Comparison of ENCODE assay signal across 18 cellular contexts in the genomic region with DNA sequence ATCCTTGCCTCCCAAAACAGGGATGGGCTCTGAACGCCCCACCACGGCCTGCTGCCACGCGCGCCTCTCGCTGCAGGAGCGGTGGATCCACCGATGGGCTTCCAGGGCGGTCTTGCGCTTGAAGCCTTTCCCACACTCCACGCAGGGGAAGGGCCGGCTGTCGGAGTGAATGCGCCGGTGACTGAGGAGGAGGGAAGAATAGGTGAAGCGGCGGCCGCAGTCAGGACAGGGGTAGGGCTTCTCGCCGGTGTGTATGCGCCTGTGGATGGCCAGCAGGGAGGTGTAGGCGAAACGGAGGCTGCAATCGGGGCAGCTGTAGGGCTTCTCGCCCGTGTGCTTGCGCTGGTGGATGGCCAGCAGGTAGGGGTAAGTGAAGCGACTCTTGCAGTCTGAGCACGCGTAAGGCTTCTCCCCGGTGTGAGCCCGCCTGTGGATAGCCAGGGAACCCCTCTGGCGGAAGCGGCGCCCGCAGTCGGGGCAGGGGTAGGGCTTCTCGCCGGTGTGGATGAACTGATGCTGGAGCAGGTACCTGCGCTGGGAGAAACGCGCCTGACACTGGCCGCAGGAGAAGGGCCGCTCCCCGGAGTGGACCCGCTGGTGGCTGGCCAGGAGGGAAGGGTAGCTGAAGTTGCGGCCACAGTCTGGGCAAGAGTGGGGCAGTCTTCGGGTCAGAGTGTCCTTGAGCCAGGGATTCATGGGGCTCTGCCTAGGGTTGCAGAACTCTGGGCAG. TPM values are rescaled to one million over a fixed set of nuclear protein-coding genes. Genes with fewer than 3 reads are reported as not detected.
DNase-seq lines count a peak whose midpoint lies in the region; ATAC-seq and TF ChIP-seq lines count a peak whose summit lies in the region.
"Had no signal": no experiment of that assay in that cellular context is flagged by ENCODE, and none has a peak within 500 bp of the region (broad histone marks: within the 10 kb centered on the region; RNA-seq: fewer than 3 reads in every experiment).

No MANE protein-coding gene starts in this region.

- no peaks in the 10 kb centered on the region for H3K9me3 Mint-ChIP-seq in dendritic cell treated with granulocyte-macrophage colony-stimulating factor and Interleukin-4, amounts not matched to agents 40 ng/mL and 50 ng/mL, for 4 days
- no peaks in the 10 kb centered on the region for H3K9me3 Mint-ChIP-seq in neural progenitor cell
- H3K9me3 Mint-ChIP-seq: HFFc6 had no signal

- H3K36me3 ChIP-seq in BLaER1 treated with 17β-estradiol and CSF1 and Interleukin-3, amounts not matched to agents 10 nM and 100 nM = peaks cover 40 to 76% (median 69%) of the 10 kb centered on the region in 11 experiments
- peaks cover 61% of the 10 kb centered on the region for H3K36me3 ChIP-seq in DND-41 (ENCODE audit: insufficient read depth, low read length)
- no peaks in the 10 kb centered on the region for H3K36me3 ChIP-seq in neural progenitor cell
- peaks cover 0 to 14% (median 3%) of the 10 kb centered on the region in 4 donors for H3K36me3 ChIP-seq in transverse colon

- H3F3A ChIP-seq in neural progenitor cell (ENCODE audit: low read depth) = peaks cover 5% of the 10 kb centered on the region

- no peaks in the 10 kb centered on the region for H3K27me3 Mint-ChIP-seq in dendritic cell treated with granulocyte-macrophage colony-stimulating factor and Interleukin-4, amounts not matched to agents 40 ng/mL and 50 ng/mL, for 4 days
- H3K27me3 Mint-ChIP-seq in neural progenitor cell (ENCODE audit: insufficient read depth, low read depth) = peaks cover 5% of the 10 kb centered on the region

- H2AFZ ChIP-seq in DND-41 (ENCODE audit: low read depth, low read length) = no peak overlapping the region
- no peak overlapping the region for H2AFZ ChIP-seq in neural progenitor cell (replicated peaks)

- TF ChIP-seq CTCF in DND-41 (IDR thresholded peaks at IDR 0.05; ENCODE audit: borderline replicate concordance, extremely low read depth, low read length, poor library complexity, severe bottlenecking) = no peak
- no peak for TF ChIP-seq CTCF in neural progenitor cell (IDR thresholded peaks at IDR 0.05)
- no peak for TF ChIP-seq CTCF in transverse colon (IDR thresholded peaks at IDR 0.05)

- H3K4me2 ChIP-seq in BLaER1 treated with 17β-estradiol and CSF1 and Interleukin-3, amounts not matched to agents 10 nM and 100 nM = peak overlapping the region; percentile 16 to 95 (median 52)
- peak overlapping the region; percentile 40; the same call in 1 of the 2 replicates for H3K4me2 ChIP-seq in DND-41 (ENCODE audit: insufficient read depth, low read length)
- no peak overlapping the region for H3K4me2 ChIP-seq in neural progenitor cell
- H3K4me2 ChIP-seq: KMS-11 had no signal

- peaks cover 58% of the 10 kb centered on the region for H3K36me3 Mint-ChIP-seq in dendritic cell treated with granulocyte-macrophage colony-stimulating factor and Interleukin-4, amounts not matched to agents 40 ng/mL and 50 ng/mL, for 4 days (ENCODE audit: low read depth)
- peaks cover 13% of the 10 kb centered on the region for H3K36me3 Mint-ChIP-seq in neural progenitor cell

- peaks cover 0 to 23% (median 11%) of the 10 kb centered on the region in 11 experiments; a peak in 8 of 22 replicates for H4K20me1 ChIP-seq in BLaER1 treated with 17β-estradiol and CSF1 and Interleukin-3, amounts not matched to agents 10 nM and 100 nM
- H4K20me1 ChIP-seq in DND-41 (ENCODE audit: insufficient read depth, low read length) (peaks cover 4% of the 10 kb centered on the region; the same call in 1 of the 2 replicates), neural progenitor cell (ENCODE audit: low read depth) (no peaks in the 10 kb centered on the region)

- H3K4me1 ChIP-seq in BLaER1 treated with 17β-estradiol and CSF1 and Interleukin-3, amounts not matched to agents 10 nM and 100 nM = peaks cover 46 to 74% (median 53%) of the 10 kb centered on the region in 10 experiments
- H3K4me1 ChIP-seq in DND-41 (ENCODE audit: insufficient read depth, low read length) = peaks cover 58% of the 10 kb centered on the region
- no peaks in the 10 kb centered on the region for H3K4me1 ChIP-seq in neural progenitor cell
- peaks cover 7 to 36% (median 23%) of the 10 kb centered on the region in 4 donors for H3K4me1 ChIP-seq in transverse colon

- TF ChIP-seq EP300 in transverse colon (IDR thresholded peaks at IDR 0.05; ENCODE audit: low read depth) = no peak

- peak overlapping the region in 2 of 10 experiments; percentile 2 to 23; a peak in 1 of 20 replicates for H3K4me3 ChIP-seq in BLaER1 treated with 17β-estradiol and CSF1 and Interleukin-3, amounts not matched to agents 10 nM and 100 nM
- no peak overlapping the region for H3K4me3 ChIP-seq in DND-41 (ENCODE audit: low read depth in 1 of 2, low read length in 2 of 2)
- no peak overlapping the region for H3K4me3 ChIP-seq in neural progenitor cell
- H3K4me3 ChIP-seq in transverse colon = no peak overlapping the region
- H3K4me3 ChIP-seq: SJSA1 had no signal

- H3K27ac ChIP-seq in BLaER1 treated with 17β-estradiol and CSF1 and Interleukin-3, amounts not matched to agents 10 nM and 100 nM = peak overlapping the region in 1 of 11 experiments; percentile 22; a peak in 2 of 22 replicates
- H3K27ac ChIP-seq in DND-41 (ENCODE audit: low read length) = no peak overlapping the region
- H3K27ac ChIP-seq in neural progenitor cell = no peak overlapping the region
- no peak overlapping the region for H3K27ac ChIP-seq in transverse colon
- H3K27ac ChIP-seq: C4-2B, KMS-11, SJSA1 had no signal

- H3K27me3 ChIP-seq in BLaER1 treated with 17β-estradiol and CSF1 and Interleukin-3, amounts not matched to agents 10 nM and 100 nM = no peaks in the 10 kb centered on the region
- H3K27me3 ChIP-seq in DND-41 (ENCODE audit: insufficient read depth, low read length, poor library complexity) (no peaks in the 10 kb centered on the region), neural progenitor cell (no peaks in the 10 kb centered on the region), transverse colon (no peaks in the 10 kb centered on the region)
- H3K27me3 ChIP-seq: SJSA1 had no signal

- in situ Hi-C loops in transverse colon (cut with MboI; ENCODE audit: low pct_ligation_motif_present in 1 of 4, low pct_unique_long_range_greater_than_20kb in 1 of 4, low sequenced_read_pairs in 3 of 4) = no loop called here

- peak overlapping the region in 7 of 11 experiments; percentile 10 to 51 (median 29); a peak in 7 of 22 replicates for H3K9ac ChIP-seq in BLaER1 treated with 17β-estradiol and CSF1 and Interleukin-3, amounts not matched to agents 10 nM and 100 nM
- H3K9ac ChIP-seq in DND-41 (ENCODE audit: low read depth, low read length) (no peak overlapping the region), neural progenitor cell (no peak overlapping the region)
- H3K9ac ChIP-seq: KMS-11 had no signal

- no peak for ATAC-seq in DND-41 (ENCODE audit: insufficient read depth, low read depth)
- ATAC-seq in GM19455 (IDR thresholded peaks at IDR 0.05; ENCODE audit: unreplicated experiment) = no peak
- ATAC-seq: PC-3 had no signal

- no peak overlapping the region for H3K4me3 Mint-ChIP-seq in dendritic cell treated with granulocyte-macrophage colony-stimulating factor and Interleukin-4, amounts not matched to agents 40 ng/mL and 50 ng/mL, for 4 days
- no peak overlapping the region for H3K4me3 Mint-ChIP-seq in neural progenitor cell
- H3K4me3 Mint-ChIP-seq: HFFc6 had no signal

- DNase-seq in DND-41 (no peak), neural progenitor cell (ENCODE audit: low spot score) (no peak), transverse colon (no peak), NCI-H1417 treated with DMSO at 0.1 percent for 48 hours (lab: John Stamatoyannopoulos, UW) (no peak)
- DNase-seq: DMS 273 treated with DMSO at 0.1 percent for 48 hours, GDM1, HFFc6, NCI-H1436 treated with DMSO at 0.1 percent for 48 hours, NCI-H2029, NCI-H345, NCI-H524 treated with DMSO at 0.1 percent for 48 hours, PC-3 had no signal

- TF ChIP-seq POLR2A in transverse colon (IDR thresholded peaks at IDR 0.05) = no peak

- intact Hi-C loops in dendritic cell treated with granulocyte-macrophage colony-stimulating factor and Interleukin-4, amounts not matched to agents 40 ng/mL and 50 ng/mL, for 4 days (cut with micrococcal nuclease) = no loop called here
- intact Hi-C loops in transverse colon (cut with DNase I; ENCODE audit: low total_unique reads) = no loop called here

- 95 to 98% methylated on average over 11 to 48 of the region's 48 CpGs for WGBS in transverse colon (ENCODE audit: low coverage in 1 of 2), 2 donors

- H3K79me2 ChIP-seq in DND-41 (ENCODE audit: insufficient read depth, low read length) (peaks cover 86% of the 10 kb centered on the region), neural progenitor cell (ENCODE audit: low read depth) (peaks cover 35% of the 10 kb centered on the region)

- peak overlapping the region; percentile 20 for H3K27ac Mint-ChIP-seq in dendritic cell treated with granulocyte-macrophage colony-stimulating factor and Interleukin-4, amounts not matched to agents 40 ng/mL and 50 ng/mL, for 4 days
- H3K27ac Mint-ChIP-seq in neural progenitor cell = peak overlapping the region; percentile 57
- H3K27ac Mint-ChIP-seq: HFFc6 had no signal

- no peaks in the 10 kb centered on the region for H3K9me3 ChIP-seq in BLaER1 treated with 17β-estradiol and CSF1 and Interleukin-3, amounts not matched to agents 10 nM and 100 nM (replicated peaks in 1 of 11)
- H3K9me3 ChIP-seq in DND-41 (ENCODE audit: insufficient read depth, low read length, severe bottlenecking) = no peaks in the 10 kb centered on the region
- H3K9me3 ChIP-seq in neural progenitor cell (ENCODE audit: low read depth) = no peaks in the 10 kb centered on the region
- no peaks in the 10 kb centered on the region for H3K9me3 ChIP-seq in transverse colon
- H3K9me3 ChIP-seq: SJSA1 had no signal

- peaks cover 32% of the 10 kb centered on the region for H3K4me1 Mint-ChIP-seq in dendritic cell treated with granulocyte-macrophage colony-stimulating factor and Interleukin-4, amounts not matched to agents 40 ng/mL and 50 ng/mL, for 4 days (ENCODE audit: low read depth)
- peaks cover 11% of the 10 kb centered on the region for H3K4me1 Mint-ChIP-seq in neural progenitor cell

RNA-seq across cellular contexts. Expression of a gene that starts 2.7 kb away (rescaled TPM):
- 17.8 and 19.5 TPM in 2 replicates for total RNA-seq in neural progenitor cell (ENCODE audit: low replicate concordance)
- total RNA-seq in transverse colon = 100 to 1,000 TPM in 1 of 4 donors, 10 to 100 TPM in 3; 17.2 to 131 (median 20.5) TPM

RNA-seq across cellular contexts. Expression of a gene that starts 11.3 kb away (rescaled TPM):
- total RNA-seq in neural progenitor cell (ENCODE audit: low replicate concordance) (3.6 and 6.2 TPM in 2 replicates), transverse colon (10 to 100 TPM; 22.9 to 64.3 (median 43.5) TPM)

RNA-seq across cellular contexts. Expression of a gene that starts 24.6 kb away (rescaled TPM):
- 3.6 and 12.6 TPM in 2 replicates for total RNA-seq in neural progenitor cell (ENCODE audit: low replicate concordance)
- total RNA-seq in transverse colon = 10 to 100 TPM; 17.9 to 48.0 (median 23.2) TPM

RNA-seq across cellular contexts. Expression of a gene that starts 27.4 kb away (rescaled TPM):
- 9.2 and 15.3 TPM in 2 replicates for total RNA-seq in neural progenitor cell (ENCODE audit: low replicate concordance)
- total RNA-seq in transverse colon = 10 to 100 TPM in 1 of 4 donors, 1 to 10 TPM in 3; 3.4 to 77.1 (median 8.1) TPM

RNA-seq across cellular contexts. Expression of a gene that starts 48.1 kb away (rescaled TPM):
- total RNA-seq in neural progenitor cell (ENCODE audit: low replicate concordance) (7.0 and 14.5 TPM in 2 replicates), transverse colon (10 to 100 TPM; 16.0 to 25.7 (median 16.8) TPM)

Comparison
In these comparisons a context has a peak if more than half of its experiments do, and no peak if none do; other contexts are left out.
1. H3K9ac ChIP-seq: peak in BLaER1 treated with 17β-estradiol and CSF1 and Interleukin-3, amounts not matched to agents 10 nM and 100 nM (7 of 11); none in DND-41 (single experiment) and neural progenitor cell (single experiment).